Comparison of ENCODE assay signal across 10 cellular contexts in genomic region chr3:154060606-154061380, GRCh38.
A peak's percentile ranks its signal among the peaks of the same experiment; 100 is the strongest.
DNase-seq lines count a peak whose midpoint lies in the region; ATAC-seq and TF ChIP-seq lines count a peak whose summit lies in the region.
"Had no signal": no experiment of that assay in that cellular context is flagged by ENCODE, and none has a peak within 500 bp of the region (broad histone marks: within the 10 kb centered on the region; RNA-seq: fewer than 3 reads in every experiment).

No MANE protein-coding gene starts in this region.

- H3K27me3 ChIP-seq in A673 (replicated peaks; ENCODE audit: insufficient read depth, low read depth, low read length, poor library complexity) (no peaks in the 10 kb centered on the region), adipocyte (replicated peaks; ENCODE audit: control insufficient read depth, insufficient read depth, low read length) (no peaks in the 10 kb centered on the region), foreskin keratinocyte (no peaks in the 10 kb centered on the region)

- peak overlapping the region; percentile 14 for H3K27ac ChIP-seq in A673 (ENCODE audit: low read depth, low read length, poor library complexity, severe bottlenecking)
- H3K27ac ChIP-seq in foreskin keratinocyte = no peak overlapping the region

- no peaks in the 10 kb centered on the region for H3K9me3 Mint-ChIP-seq in nephron
- H3K9me3 Mint-ChIP-seq in activated naive CD4-positive, alpha-beta T cell treated with anti-CD3 and anti-CD28 coated beads for 36 hours = no peaks in the 10 kb centered on the region
- H3K9me3 Mint-ChIP-seq: activated T-cell treated with anti-CD3 and anti-CD28 coated beads, Interleukin-2, amount 50 U/mL, for 72 hours had no signal

- POLR2A ChIA-PET in A673 (lab: Charles Lee; ENCODE audit: low non-redundant PET) = no interaction called here

- H3K4me1 Mint-ChIP-seq in nephron = peaks cover 15% of the 10 kb centered on the region
- no peaks in the 10 kb centered on the region for H3K4me1 Mint-ChIP-seq in activated naive CD4-positive, alpha-beta T cell treated with anti-CD3 and anti-CD28 coated beads for 36 hours (ENCODE audit: low read depth)

- H3K4me3 ChIP-seq in A673 (ENCODE audit: low read depth, low read length, poor library complexity, severe bottlenecking) = no peak overlapping the region
- H3K4me3 ChIP-seq in adipocyte (ENCODE audit: low read length) = peak overlapping the region; percentile 37

- H3K27me3 Mint-ChIP-seq in nephron (ENCODE audit: low read depth) = no peaks in the 10 kb centered on the region
- H3K27me3 Mint-ChIP-seq in activated naive CD4-positive, alpha-beta T cell treated with anti-CD3 and anti-CD28 coated beads for 36 hours (ENCODE audit: low read depth) = peaks cover 2% of the 10 kb centered on the region

- peak; percentile 60 for DNase-seq in A673 (ENCODE audit: low spot score)
- DNase-seq in adipocyte (ENCODE audit: low read depth) = peak; percentile 59
- peak; percentile 68 to 85 for DNase-seq in foreskin keratinocyte
- no peak for DNase-seq in NCI-H1092 (lab: John Stamatoyannopoulos, UW)
- no peak for DNase-seq in activated naive CD4-positive, alpha-beta T cell treated with anti-CD3 and anti-CD28 coated beads for 36 hours
- DNase-seq in GM19238 (ENCODE audit: insufficient read length, low spot score) = no peak
- DNase-seq: activated T-cell treated with anti-CD3 and anti-CD28 coated beads, Interleukin-2, amount 50 U/mL, for 72 hours; stimulated activated naive CD4-positive, alpha-beta T cell had no signal

- H3K9ac ChIP-seq in adipocyte (ENCODE audit: low read length) = peak overlapping the region; percentile 34

- no peak for TF ChIP-seq CTCF in A673 (conservative IDR thresholded peaks at IDR 0.05; ENCODE audit: low read depth, low read length)
- peak; percentile 11 for TF ChIP-seq CTCF in foreskin keratinocyte (conservative IDR thresholded peaks at IDR 0.05)
- TF ChIP-seq CTCF in nephron (IDR thresholded peaks at IDR 0.05; ENCODE audit: unreplicated experiment in 3 of 3) = no peak

- intact Hi-C loops in A673 (cut with micrococcal nuclease; ENCODE audit: unreplicated experiment) = no loop called here
- intact Hi-C loops in activated naive CD4-positive, alpha-beta T cell treated with anti-CD3 and anti-CD28 coated beads for 36 hours (cut with micrococcal nuclease) = no loop called here

- peak overlapping the region; percentile 75 to 83 (median 76) for H3K27ac Mint-ChIP-seq in nephron
- H3K27ac Mint-ChIP-seq in activated naive CD4-positive, alpha-beta T cell treated with anti-CD3 and anti-CD28 coated beads for 36 hours = no peak overlapping the region
- H3K27ac Mint-ChIP-seq: activated T-cell treated with anti-CD3 and anti-CD28 coated beads, Interleukin-2, amount 50 U/mL, for 72 hours had no signal

- CTCF ChIA-PET in A673 (lab: Charles Lee) = no interaction called here
- CTCF ChIA-PET in activated naive CD4-positive, alpha-beta T cell treated with anti-CD3 and anti-CD28 coated beads for 36 hours (lab: Charles Lee) = no interaction called here

- H3K36me3 Mint-ChIP-seq in nephron (ENCODE audit: low read depth) = no peaks in the 10 kb centered on the region
- H3K36me3 Mint-ChIP-seq in activated naive CD4-positive, alpha-beta T cell treated with anti-CD3 and anti-CD28 coated beads for 36 hours (ENCODE audit: low read depth) = no peaks in the 10 kb centered on the region

- H3K9me3 ChIP-seq in A673 (ENCODE audit: low read depth, low read length, poor library complexity, severe bottlenecking) = no peaks in the 10 kb centered on the region
- no peaks in the 10 kb centered on the region for H3K9me3 ChIP-seq in adipocyte (ENCODE audit: control insufficient read depth, low read length)

- BruUV-seq in A673 (replicated peaks; lab: Mats Ljungman, UMichigan) = no TSS peak

- H3K4me1 ChIP-seq in A673 (ENCODE audit: insufficient read depth, low read length, poor library complexity, severe bottlenecking) (peaks cover 30% of the 10 kb centered on the region), adipocyte (ENCODE audit: control insufficient read depth, insufficient read depth, low read length) (peaks cover 17% of the 10 kb centered on the region), foreskin keratinocyte (peaks cover 8% of the 10 kb centered on the region)

- H3K36me3 ChIP-seq in A673 (ENCODE audit: insufficient read depth, low read length, poor library complexity, severe bottlenecking) = no peaks in the 10 kb centered on the region
- no peaks in the 10 kb centered on the region for H3K36me3 ChIP-seq in adipocyte (ENCODE audit: control insufficient read depth, insufficient read depth, low read length, severe bottlenecking)

- ATAC-seq in foreskin keratinocyte (peak; percentile 72), GM19035 (IDR thresholded peaks at IDR 0.05; ENCODE audit: unreplicated experiment) (no peak)
- ATAC-seq: activated T-cell treated with anti-CD3 and anti-CD28 coated beads, Interleukin-2, amount 50 U/mL, for 72 hours had no signal

- no peak overlapping the region for H3K4me3 Mint-ChIP-seq in nephron
- H3K4me3 Mint-ChIP-seq in activated naive CD4-positive, alpha-beta T cell treated with anti-CD3 and anti-CD28 coated beads for 36 hours = no peak overlapping the region
- H3K4me3 Mint-ChIP-seq: activated T-cell treated with anti-CD3 and anti-CD28 coated beads, Interleukin-2, amount 50 U/mL, for 72 hours had no signal

Comparison
In these comparisons a context has a peak if more than half of its experiments do, and no peak if none do; other contexts are left out.
1. DNase-seq: peak in A673 (single experiment), adipocyte (single experiment) and foreskin keratinocyte (2 of 2); none in NCI-H1092 (single experiment), activated naive CD4-positive, alpha-beta T cell treated with anti-CD3 and anti-CD28 coated beads for 36 hours (single experiment) and GM19238 (single experiment).